Comparison of ENCODE assay signal across 16 cellular contexts in the genomic region with DNA sequence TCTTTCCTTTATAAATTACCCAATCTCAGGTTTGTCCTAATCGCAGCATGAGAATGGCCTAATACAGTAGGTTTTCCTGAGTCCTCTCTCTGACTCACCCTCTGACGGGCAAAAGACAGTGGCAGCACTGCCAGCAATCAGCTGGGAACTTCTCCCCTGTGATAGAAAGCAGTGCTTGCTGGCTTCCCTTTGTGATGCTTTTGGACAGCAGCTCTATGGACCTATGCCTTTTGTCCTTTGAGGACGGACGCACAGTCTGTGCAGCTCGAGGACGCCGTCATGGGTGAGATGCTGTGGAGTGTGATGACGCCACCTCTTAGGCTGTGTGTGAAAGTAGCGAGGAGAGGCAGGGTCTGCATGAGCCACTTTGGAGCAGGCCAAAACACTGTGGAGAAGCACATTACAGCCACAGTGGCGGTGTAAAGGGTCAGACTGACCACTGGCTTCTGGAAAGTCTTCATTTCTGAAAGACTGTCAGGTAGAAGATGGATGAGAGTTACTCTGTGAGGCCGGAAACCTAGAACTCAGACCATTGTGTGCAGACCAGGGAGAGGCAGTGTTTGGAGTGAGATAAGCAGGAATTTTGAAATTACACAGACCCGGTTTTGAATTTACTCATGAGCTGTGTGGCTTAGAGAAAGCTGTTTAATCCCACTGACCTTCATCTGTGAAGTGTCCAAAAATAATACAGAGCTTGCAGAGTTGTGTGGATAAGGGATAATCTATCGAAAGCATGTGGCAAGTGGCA.
DNase-seq lines count a peak whose midpoint lies in the region; ATAC-seq and TF ChIP-seq lines count a peak whose summit lies in the region.
"Had no signal": no experiment of that assay in that cellular context is flagged by ENCODE, and none has a peak within 500 bp of the region (broad histone marks: within the 10 kb centered on the region; RNA-seq: fewer than 3 reads in every experiment).

No MANE protein-coding gene starts in this region.

- H3K27me3 ChIP-seq in adrenal gland = no peaks in the 10 kb centered on the region
- no peaks in the 10 kb centered on the region for H3K27me3 ChIP-seq in cardiac muscle cell
- H3K27me3 ChIP-seq in sigmoid colon = no peaks in the 10 kb centered on the region
- H3K27me3 ChIP-seq: neural progenitor cell had no signal

- peak in 1 of 4 donors; percentile 31 for TF ChIP-seq EP300 in sigmoid colon (IDR thresholded peaks at IDR 0.05)

- no peaks in the 10 kb centered on the region for H3K36me3 Mint-ChIP-seq in activated CD4-positive, alpha-beta T cell treated with anti-CD3 and anti-CD28 coated beads for 36 hours (ENCODE audit: low read depth)

- DNase-seq in ELF-1 (ENCODE audit: low read depth, low spot score) (peak; percentile 43), adrenal gland (peak; percentile 67 to 90 (median 88)), cardiac muscle cell (ENCODE audit: low read depth in 1 of 2, low spot score in 1 of 2) (peak in 1 of 2 donors; percentile 58), sigmoid colon (no peak), NCI-H1436 treated with DMSO at 0.1 percent for 48 hours (lab: John Stamatoyannopoulos, UW) (no peak), activated T-cell treated with anti-CD3 and anti-CD28 coated beads for 4 hours (no peak), GM19240 (ENCODE audit: insufficient read length, low spot score) (no peak)
- DNase-seq in activated CD4-positive, alpha-beta T cell treated with anti-CD3 and anti-CD28 coated beads for 36 hours = no peak
- DNase-seq: activated naive CD4-positive, alpha-beta T cell treated with anti-CD3 and anti-CD28 coated beads for 36 hours; cerebellar nuclear complex; KBM-7; NCI-H345; stimulated activated naive CD4-positive, alpha-beta T cell treated with Interleukin-2 at 50 U/mL for 16 hours had no signal

- CTCF ChIA-PET in activated CD4-positive, alpha-beta T cell treated with anti-CD3 and anti-CD28 coated beads for 36 hours (lab: Charles Lee) = no interaction called here

- WGBS in adrenal gland, 4 donors = 32 to 54% (median 43%) methylated on average over 12 to 13 of the region's 13 CpGs
- WGBS in sigmoid colon, 2 donors = 88 to 94% methylated on average over 13 of the region's 13 CpGs

- peaks cover 8% of the 10 kb centered on the region for H3K9me3 Mint-ChIP-seq in activated CD4-positive, alpha-beta T cell treated with anti-CD3 and anti-CD28 coated beads for 36 hours (ENCODE audit: low read depth)

- H3K4me1 ChIP-seq in adrenal gland (replicated peaks in 1 of 2) = peaks cover 19 to 23% of the 10 kb centered on the region in 2 donors
- no peaks in the 10 kb centered on the region for H3K4me1 ChIP-seq in cardiac muscle cell (ENCODE audit: low read depth)
- H3K4me1 ChIP-seq in sigmoid colon = peaks cover 0 to 12% (median 0%) of the 10 kb centered on the region in 4 donors
- H3K4me1 ChIP-seq: neural progenitor cell had no signal

- H3K4me3 Mint-ChIP-seq in activated CD4-positive, alpha-beta T cell treated with anti-CD3 and anti-CD28 coated beads for 36 hours = no peak overlapping the region
- H3K4me3 Mint-ChIP-seq: activated naive CD4-positive, alpha-beta T cell treated with anti-CD3 and anti-CD28 coated beads for 36 hours; neural progenitor cell had no signal

- H3K27ac ChIP-seq in adrenal gland (peak overlapping the region; percentile 61 to 92 (median 86)), cardiac muscle cell (peak overlapping the region; percentile 48), sigmoid colon (peak overlapping the region in 3 of 4 donors; percentile 34 to 63 (median 35))
- H3K27ac ChIP-seq: neural progenitor cell, VCaP had no signal

- peaks cover 3% of the 10 kb centered on the region for H3K27me3 Mint-ChIP-seq in activated CD4-positive, alpha-beta T cell treated with anti-CD3 and anti-CD28 coated beads for 36 hours

- H3K27ac Mint-ChIP-seq in activated CD4-positive, alpha-beta T cell treated with anti-CD3 and anti-CD28 coated beads for 36 hours = no peak overlapping the region
- H3K27ac Mint-ChIP-seq: activated naive CD4-positive, alpha-beta T cell treated with anti-CD3 and anti-CD28 coated beads for 36 hours; neural progenitor cell had no signal

- H3K4me3 ChIP-seq in adrenal gland = no peak overlapping the region
- H3K4me3 ChIP-seq in cardiac muscle cell = no peak overlapping the region
- H3K4me3 ChIP-seq in sigmoid colon = no peak overlapping the region
- H3K4me3 ChIP-seq: neural progenitor cell had no signal

- ATAC-seq in activated CD4-positive, alpha-beta T cell treated with anti-CD3 and anti-CD28 coated beads for 36 hours = no peak
- ATAC-seq: left lobe of liver had no signal

- H3K36me3 ChIP-seq in adrenal gland (replicated peaks in 1 of 2) (no peaks in the 10 kb centered on the region), cardiac muscle cell (no peaks in the 10 kb centered on the region), sigmoid colon (peaks cover 0 to 2% (median 0%) of the 10 kb centered on the region in 4 donors)
- H3K36me3 ChIP-seq: neural progenitor cell had no signal

- TF ChIP-seq POLR2A in adrenal gland (IDR thresholded peaks at IDR 0.05) (peak in 1 of 2 donors; percentile 54), sigmoid colon (IDR thresholded peaks at IDR 0.05) (no peak)

- POLR2A ChIA-PET in activated CD4-positive, alpha-beta T cell treated with anti-CD3 and anti-CD28 coated beads for 36 hours (lab: Charles Lee) = no interaction called here

- H3K4me1 Mint-ChIP-seq in activated CD4-positive, alpha-beta T cell treated with anti-CD3 and anti-CD28 coated beads for 36 hours = no peaks in the 10 kb centered on the region

- H3K9me3 ChIP-seq in adrenal gland (replicated peaks in 1 of 3) (no peaks in the 10 kb centered on the region), cardiac muscle cell (ENCODE audit: low read depth) (no peaks in the 10 kb centered on the region), sigmoid colon (no peaks in the 10 kb centered on the region)

- TF ChIP-seq CTCF in adrenal gland (IDR thresholded peaks at IDR 0.05) (no peak), cardiac muscle cell (IDR thresholded peaks at IDR 0.05; ENCODE audit: low read depth, low read length) (no peak), sigmoid colon (IDR thresholded peaks at IDR 0.05) (no peak)

- intact Hi-C loops in adrenal gland (cut with DNase I) (no loop called here), sigmoid colon (cut with DNase I) (no loop called here)
- intact Hi-C loops in activated CD4-positive, alpha-beta T cell treated with anti-CD3 and anti-CD28 coated beads for 36 hours (cut with DNase I, micrococcal nuclease) = no loop called here

Comparison
In these comparisons a context has a peak if more than half of its experiments do, and no peak if none do; other contexts are left out.
1. DNase-seq: peak in ELF-1 (single experiment) and adrenal gland (7 of 7); none in sigmoid colon (single experiment), activated CD4-positive, alpha-beta T cell treated with anti-CD3 and anti-CD28 coated beads for 36 hours (single experiment), NCI-H1436 treated with DMSO at 0.1 percent for 48 hours (single experiment), activated T-cell treated with anti-CD3 and anti-CD28 coated beads for 4 hours (single experiment) and GM19240 (single experiment).
2. H3K27ac ChIP-seq: peak in every context shown above with its lines; median percentile 86 in adrenal gland; 48 in cardiac muscle cell; 35 in sigmoid colon.